In the genomic region with DNA sequence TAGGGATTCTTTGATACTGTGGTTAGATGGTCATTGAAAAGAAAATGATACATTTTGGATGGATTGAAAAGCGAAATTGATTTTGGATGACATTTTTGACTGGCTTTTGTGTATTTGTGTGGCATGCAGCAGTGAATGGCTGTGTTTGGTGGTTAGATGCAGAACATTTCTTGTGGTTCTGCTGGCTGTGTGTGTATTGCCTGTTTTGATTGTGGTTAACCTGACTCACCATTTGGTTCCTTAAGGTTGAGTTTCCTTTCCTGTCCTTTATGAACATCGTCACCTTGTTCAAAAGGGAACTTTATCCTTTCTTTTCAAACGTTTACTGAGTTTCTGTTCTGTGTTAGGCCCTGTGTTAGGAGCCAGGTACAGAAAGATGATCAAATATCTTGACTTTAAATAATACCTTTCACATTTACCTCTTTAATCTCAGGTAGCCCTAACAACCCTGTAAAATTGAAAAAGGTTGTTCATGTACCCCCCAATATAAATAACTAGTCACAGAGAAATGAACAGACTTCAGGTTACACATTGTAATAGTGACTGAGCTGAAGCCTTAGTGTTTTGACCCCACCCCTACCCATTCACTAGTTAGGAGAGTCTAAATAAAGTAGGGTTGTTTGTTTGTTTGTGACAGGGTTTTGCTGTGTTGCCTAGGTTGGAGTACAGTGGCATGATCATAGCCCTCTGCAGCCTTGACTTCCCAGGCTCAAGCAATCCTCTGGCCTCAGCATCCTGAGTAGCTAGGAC, we compare ENCODE assay signal across 8 cellular contexts. TPM values are rescaled to one million over a fixed set of nuclear protein-coding genes. Genes with fewer than 3 reads are reported as not detected.
DNase-seq lines count a peak whose midpoint lies in the region; ATAC-seq and TF ChIP-seq lines count a peak whose summit lies in the region.

No MANE protein-coding gene starts in this region.

- no peak overlapping the region for H3K4me3 Mint-ChIP-seq in WTC11

- H3K4me1 ChIP-seq in aorta (ENCODE audit: control insufficient read depth in 1 of 2, insufficient read depth in 2 of 2, low read length in 2 of 2) = peaks cover 7 to 28% of the 10 kb centered on the region in 2 donors

- 70 to 74% methylated on average over 3 of the region's 3 CpGs for WGBS in aorta, 2 donors

- peak; percentile 56 for ATAC-seq in HG02938 (IDR thresholded peaks at IDR 0.05; ENCODE audit: unreplicated experiment)
- no peak for ATAC-seq in WTC11
- ATAC-seq in aorta (ENCODE audit: low FRiP score) = no peak

- H3K27ac Mint-ChIP-seq in WTC11 = peak overlapping the region; percentile 54

- H3K27me3 ChIP-seq in aorta (ENCODE audit: control insufficient read depth in 1 of 2, insufficient read depth in 2 of 2, low read length in 1 of 2) = no peaks in the 10 kb centered on the region

- POLR2A ChIA-PET in WTC11 (lab: Charles Lee) = interaction anchor here (0.7 kb wide), 1 partner anchor 32 kb away, joined by 3 read pairs; no protein-coding TSS in a partner anchor

- DNase-seq in GM12865 (ENCODE audit: low read depth) (peak; percentile 76), WTC11 (ENCODE audit: low spot score) (no peak), iris pigment epithelial cell (ENCODE audit: low read depth) (peak; percentile 93), G401 (ENCODE audit: low spot score) (no peak), cerebellar nuclear complex (lab: John Stamatoyannopoulos, UW) (no peak), aorta (no peak), NAMALWA (ENCODE audit: low spot score) (no peak)

- CTCF ChIA-PET in WTC11 (lab: Charles Lee) = no interaction called here

- H3K36me3 ChIP-seq in aorta (ENCODE audit: control insufficient read depth in 1 of 2, insufficient read depth in 2 of 2, low read length in 1 of 2) = no peaks in the 10 kb centered on the region

- H3K27ac ChIP-seq in aorta (ENCODE audit: low read depth in 1 of 2, low read length in 2 of 2) = peak overlapping the region in 1 of 2 donors; percentile 73

- intact Hi-C loops in aorta (cut with DNase I) = no loop called here

- H3K4me3 ChIP-seq in GM12865 (ENCODE audit: low read depth, low read length) (no peak overlapping the region), aorta (ENCODE audit: low read length in 2 of 2) (no peak overlapping the region)

- peaks cover under 1% of the 10 kb centered on the region; the same call in 1 of the 2 replicates for H3K36me3 Mint-ChIP-seq in WTC11

- no peak for TF ChIP-seq CTCF in GM12865 (IDR thresholded peaks at IDR 0.05; ENCODE audit: insufficient read depth, low read depth, low read length, missing control alignments)
- no peak for TF ChIP-seq CTCF in WTC11 (IDR thresholded peaks at IDR 0.05)

- H3K27me3 Mint-ChIP-seq in WTC11 (ENCODE audit: low read depth) = no peaks in the 10 kb centered on the region

- H3K4me1 Mint-ChIP-seq in WTC11 = peaks cover 22% of the 10 kb centered on the region

- no peaks in the 10 kb centered on the region for H3K9me3 ChIP-seq in aorta (ENCODE audit: control insufficient read depth, low read length)

- no peaks in the 10 kb centered on the region for H3K9me3 Mint-ChIP-seq in WTC11

- in situ Hi-C loops in G401 (cut with HindIII; ENCODE audit: low sequenced_read_pairs) = no loop called here

TF ChIP-seq in WTC11, 78 proteins besides CTCF, POLR2A, EP300 and RAD21:
- TF ChIP-seq, protein P1, sequence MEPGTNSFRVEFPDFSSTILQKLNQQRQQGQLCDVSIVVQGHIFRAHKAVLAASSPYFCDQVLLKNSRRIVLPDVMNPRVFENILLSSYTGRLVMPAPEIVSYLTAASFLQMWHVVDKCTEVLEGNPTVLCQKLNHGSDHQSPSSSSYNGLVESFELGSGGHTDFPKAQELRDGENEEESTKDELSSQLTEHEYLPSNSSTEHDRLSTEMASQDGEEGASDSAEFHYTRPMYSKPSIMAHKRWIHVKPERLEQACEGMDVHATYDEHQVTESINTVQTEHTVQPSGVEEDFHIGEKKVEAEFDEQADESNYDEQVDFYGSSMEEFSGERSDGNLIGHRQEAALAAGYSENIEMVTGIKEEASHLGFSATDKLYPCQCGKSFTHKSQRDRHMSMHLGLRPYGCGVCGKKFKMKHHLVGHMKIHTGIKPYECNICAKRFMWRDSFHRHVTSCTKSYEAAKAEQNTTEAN (CRISPR knock-in tag; IDR thresholded peaks at IDR 0.05) = no peak
- TF ChIP-seq, protein P2, sequence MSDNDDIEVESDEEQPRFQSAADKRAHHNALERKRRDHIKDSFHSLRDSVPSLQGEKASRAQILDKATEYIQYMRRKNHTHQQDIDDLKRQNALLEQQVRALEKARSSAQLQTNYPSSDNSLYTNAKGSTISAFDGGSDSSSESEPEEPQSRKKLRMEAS (CRISPR knock-in tag; IDR thresholded peaks at IDR 0.05) = no peak
- no peak for TF ChIP-seq HMGA2 (CRISPR knock-in tag; IDR thresholded peaks at IDR 0.05)
- TF ChIP-seq, protein P3, sequence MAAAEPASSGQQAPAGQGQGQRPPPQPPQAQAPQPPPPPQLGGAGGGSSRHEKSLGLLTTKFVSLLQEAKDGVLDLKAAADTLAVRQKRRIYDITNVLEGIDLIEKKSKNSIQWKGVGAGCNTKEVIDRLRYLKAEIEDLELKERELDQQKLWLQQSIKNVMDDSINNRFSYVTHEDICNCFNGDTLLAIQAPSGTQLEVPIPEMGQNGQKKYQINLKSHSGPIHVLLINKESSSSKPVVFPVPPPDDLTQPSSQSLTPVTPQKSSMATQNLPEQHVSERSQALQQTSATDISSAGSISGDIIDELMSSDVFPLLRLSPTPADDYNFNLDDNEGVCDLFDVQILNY (CRISPR knock-in tag; IDR thresholded peaks at IDR 0.05) = no peak
- TF ChIP-seq, protein P4, sequence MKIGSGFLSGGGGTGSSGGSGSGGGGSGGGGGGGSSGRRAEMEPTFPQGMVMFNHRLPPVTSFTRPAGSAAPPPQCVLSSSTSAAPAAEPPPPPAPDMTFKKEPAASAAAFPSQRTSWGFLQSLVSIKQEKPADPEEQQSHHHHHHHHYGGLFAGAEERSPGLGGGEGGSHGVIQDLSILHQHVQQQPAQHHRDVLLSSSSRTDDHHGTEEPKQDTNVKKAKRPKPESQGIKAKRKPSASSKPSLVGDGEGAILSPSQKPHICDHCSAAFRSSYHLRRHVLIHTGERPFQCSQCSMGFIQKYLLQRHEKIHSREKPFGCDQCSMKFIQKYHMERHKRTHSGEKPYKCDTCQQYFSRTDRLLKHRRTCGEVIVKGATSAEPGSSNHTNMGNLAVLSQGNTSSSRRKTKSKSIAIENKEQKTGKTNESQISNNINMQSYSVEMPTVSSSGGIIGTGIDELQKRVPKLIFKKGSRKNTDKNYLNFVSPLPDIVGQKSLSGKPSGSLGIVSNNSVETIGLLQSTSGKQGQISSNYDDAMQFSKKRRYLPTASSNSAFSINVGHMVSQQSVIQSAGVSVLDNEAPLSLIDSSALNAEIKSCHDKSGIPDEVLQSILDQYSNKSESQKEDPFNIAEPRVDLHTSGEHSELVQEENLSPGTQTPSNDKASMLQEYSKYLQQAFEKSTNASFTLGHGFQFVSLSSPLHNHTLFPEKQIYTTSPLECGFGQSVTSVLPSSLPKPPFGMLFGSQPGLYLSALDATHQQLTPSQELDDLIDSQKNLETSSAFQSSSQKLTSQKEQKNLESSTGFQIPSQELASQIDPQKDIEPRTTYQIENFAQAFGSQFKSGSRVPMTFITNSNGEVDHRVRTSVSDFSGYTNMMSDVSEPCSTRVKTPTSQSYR (CRISPR knock-in tag; IDR thresholded peaks at IDR 0.05) = no peak
- TF ChIP-seq TEAD1 (CRISPR knock-in tag; IDR thresholded peaks at IDR 0.05) = no peak
- TF ChIP-seq TEAD4 (CRISPR knock-in tag; IDR thresholded peaks at IDR 0.05) = no peak
- TF ChIP-seq, protein P5, sequence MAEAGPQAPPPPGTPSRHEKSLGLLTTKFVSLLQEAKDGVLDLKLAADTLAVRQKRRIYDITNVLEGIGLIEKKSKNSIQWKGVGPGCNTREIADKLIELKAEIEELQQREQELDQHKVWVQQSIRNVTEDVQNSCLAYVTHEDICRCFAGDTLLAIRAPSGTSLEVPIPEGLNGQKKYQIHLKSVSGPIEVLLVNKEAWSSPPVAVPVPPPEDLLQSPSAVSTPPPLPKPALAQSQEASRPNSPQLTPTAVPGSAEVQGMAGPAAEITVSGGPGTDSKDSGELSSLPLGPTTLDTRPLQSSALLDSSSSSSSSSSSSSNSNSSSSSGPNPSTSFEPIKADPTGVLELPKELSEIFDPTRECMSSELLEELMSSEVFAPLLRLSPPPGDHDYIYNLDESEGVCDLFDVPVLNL (CRISPR knock-in tag; IDR thresholded peaks at IDR 0.05; ENCODE audit: borderline replicate concordance, low read depth) = no peak
- no peak for TF ChIP-seq KAT7 (CRISPR knock-in tag; IDR thresholded peaks at IDR 0.05; ENCODE audit: borderline replicate concordance)
- no peak for TF ChIP-seq FOXP1 (CRISPR knock-in tag; IDR thresholded peaks at IDR 0.05; ENCODE audit: borderline replicate concordance)

RNA-seq across cellular contexts. Expression of a gene that starts 23.8 kb away (rescaled TPM):
- total RNA-seq in WTC11 (2021) = 32.7 to 35.0 TPM (median 32.7 TPM) in 3 replicates
- total RNA-seq in G401 (2014; rRNA removed; shearing (Covaris generic)) = 12.3 and 14.2 TPM in 2 replicates
- 10 to 100 TPM; 40.9 to 44.4 TPM for total RNA-seq in aorta
- 10 to 100 TPM in 1 of 2 donors, 1 to 10 TPM in 1; 9.4 to 17.2 TPM for polyA plus RNA-seq in aorta

RNA-seq across cellular contexts. Expression of a gene that starts 25.0 kb away (rescaled TPM):
- total RNA-seq in WTC11 (2021) (40.8 to 44.1 TPM (median 42.2 TPM) in 3 replicates), aorta (10 to 100 TPM; 18.8 to 21.5 TPM)
- 69.3 and 79.8 TPM in 2 replicates for total RNA-seq in G401 (2014; rRNA removed; shearing (Covaris generic))
- polyA plus RNA-seq in aorta = 10 to 100 TPM; 41.6 to 50.6 TPM

Comparison
In these comparisons a context has a peak if more than half of its experiments do, and no peak if none do; other contexts are left out.
1. DNase-seq: peak in GM12865 (single experiment) and iris pigment epithelial cell (single experiment); none in WTC11 (single experiment), G401 (single experiment), cerebellar nuclear complex (0 of 2), aorta (0 of 2) and NAMALWA (single experiment).